Comparison of ENCODE assay signal across 1 cellular context in the genomic region with DNA sequence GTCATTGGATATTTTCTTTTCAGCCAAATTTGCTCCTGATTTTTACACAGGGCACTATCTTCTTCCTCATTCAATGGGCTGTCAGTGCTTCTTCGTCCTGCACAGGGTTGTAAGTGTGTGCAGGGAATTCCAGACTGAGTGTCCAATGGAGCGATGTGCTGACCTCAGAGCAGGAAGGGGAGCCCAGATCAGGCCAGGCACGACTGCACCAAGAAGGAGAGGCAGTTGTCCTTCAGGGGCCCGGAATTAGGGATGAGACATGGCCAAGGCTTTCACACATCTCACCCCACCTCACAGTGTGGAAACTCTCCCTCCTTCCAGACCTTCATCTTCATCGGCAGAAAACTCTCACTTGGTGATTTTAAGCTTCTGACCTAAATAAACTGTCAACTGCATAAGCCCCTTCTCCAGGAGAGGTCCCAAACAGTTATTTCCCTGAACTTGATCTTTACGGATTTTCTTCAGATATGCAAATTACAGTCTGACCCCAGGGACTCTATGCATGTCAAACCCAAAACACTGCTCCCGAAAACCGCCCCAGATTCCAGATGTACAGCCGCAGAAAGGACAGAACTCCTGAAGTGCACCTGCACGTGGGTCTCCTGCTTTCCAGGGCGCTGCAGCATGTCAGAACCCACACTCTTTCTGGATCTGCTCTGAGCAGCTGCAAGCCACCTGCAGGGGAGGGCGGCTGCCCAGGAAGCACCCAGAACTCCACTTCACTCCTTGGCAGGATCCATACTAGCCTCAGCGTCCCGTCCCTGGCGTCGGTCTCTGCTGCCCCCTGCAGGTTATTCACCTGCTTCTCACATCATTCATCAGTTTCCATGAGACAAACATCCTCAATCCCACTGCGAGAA.
TF ChIP-seq lines count a peak whose summit lies in the region.

No MANE protein-coding gene starts in this region.

TF ChIP-seq in H1, 55 proteins besides CTCF, POLR2A, EP300 and RAD21:
- TF ChIP-seq POLR2AphosphoS5 (IDR thresholded peaks at IDR 0.05; ENCODE audit: low read depth, low read length), result peak; percentile 15; the same call in 1 of the 2 replicates
- TF ChIP-seq RBBP5 (IDR thresholded peaks at IDR 0.05; ENCODE audit: borderline replicate concordance, low read depth, low read length), result 0 out of 2 replicates have a peak, but pooled peaks have one; percentile 9
- TF ChIP-seq SIN3A (conservative IDR thresholded peaks at IDR 0.05 in 1 of 2, IDR thresholded peaks at IDR 0.05 in 1 of 2; ENCODE audit: low read depth in 1 of 2, low read length in 2 of 2), result peak in 1 of 2 experiments; percentile 70; a peak in 1 of 4 replicates
- TF ChIP-seq BRCA1 (IDR thresholded peaks at IDR 0.05; ENCODE audit: low read depth, low read length), result 0 out of 2 replicates have a peak, but pooled peaks have one; percentile 25
- TF ChIP-seq E2F6 (IDR thresholded peaks at IDR 0.05), result peak; percentile 36; the same call in 1 of the 2 replicates
- TF ChIP-seq, protein P1, sequence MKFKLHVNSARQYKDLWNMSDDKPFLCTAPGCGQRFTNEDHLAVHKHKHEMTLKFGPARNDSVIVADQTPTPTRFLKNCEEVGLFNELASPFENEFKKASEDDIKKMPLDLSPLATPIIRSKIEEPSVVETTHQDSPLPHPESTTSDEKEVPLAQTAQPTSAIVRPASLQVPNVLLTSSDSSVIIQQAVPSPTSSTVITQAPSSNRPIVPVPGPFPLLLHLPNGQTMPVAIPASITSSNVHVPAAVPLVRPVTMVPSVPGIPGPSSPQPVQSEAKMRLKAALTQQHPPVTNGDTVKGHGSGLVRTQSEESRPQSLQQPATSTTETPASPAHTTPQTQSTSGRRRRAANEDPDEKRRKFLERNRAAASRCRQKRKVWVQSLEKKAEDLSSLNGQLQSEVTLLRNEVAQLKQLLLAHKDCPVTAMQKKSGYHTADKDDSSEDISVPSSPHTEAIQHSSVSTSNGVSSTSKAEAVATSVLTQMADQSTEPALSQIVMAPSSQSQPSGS (IDR thresholded peaks at IDR 0.05; ENCODE audit: low read length), result no peak
- TF ChIP-seq, protein P2, sequence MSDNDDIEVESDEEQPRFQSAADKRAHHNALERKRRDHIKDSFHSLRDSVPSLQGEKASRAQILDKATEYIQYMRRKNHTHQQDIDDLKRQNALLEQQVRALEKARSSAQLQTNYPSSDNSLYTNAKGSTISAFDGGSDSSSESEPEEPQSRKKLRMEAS (IDR thresholded peaks at IDR 0.05), result peak; percentile 49
- no peak for TF ChIP-seq TEAD4 (IDR thresholded peaks at IDR 0.05; ENCODE audit: low read depth, low read length)
- no peak for TF ChIP-seq PHF8 (conservative IDR thresholded peaks at IDR 0.05; ENCODE audit: low read depth, low read length)
- TF ChIP-seq CREB1 (IDR thresholded peaks at IDR 0.05), result peak; percentile 37; the same call in 1 of the 2 replicates
- no peak for TF ChIP-seq HDAC6 (IDR thresholded peaks at IDR 0.05; ENCODE audit: low read depth, low read length)
